ENCODE assay signal across 1 cellular context in genomic region chr1:151146416-151147131, GRCh38.
TF ChIP-seq lines count a peak whose summit lies in the region.

SEMA6C (minus strand) TSS chr1:151146631; CDS start chr1:151142621, 4,010 bp downstream.

TF ChIP-seq in HepG2, 621 proteins besides CTCF, POLR2A, EP300 and RAD21 (continued from another document and continues in another):
- peak; percentile 84; the same call in 1 of the 2 replicates for TF ChIP-seq ZBED4 (CRISPR knock-in tag; IDR thresholded peaks at IDR 0.05; ENCODE audit: borderline replicate concordance)
- no peak for TF ChIP-seq ZSCAN29 (CRISPR knock-in tag; conservative IDR thresholded peaks at IDR 0.05)
- no peak; the same call in 1 of the 2 replicates for TF ChIP-seq ZNF329 (CRISPR knock-in tag; IDR thresholded peaks at IDR 0.05; ENCODE audit: low read depth)
- TF ChIP-seq SPEN (CRISPR knock-in tag; IDR thresholded peaks at IDR 0.05; ENCODE audit: low read depth) = no peak; the same call in 1 of the 2 replicates
- peak; percentile 51; the same call in 1 of the 2 replicates for TF ChIP-seq ZFP41 (CRISPR knock-in tag; IDR thresholded peaks at IDR 0.05; ENCODE audit: borderline replicate concordance)
- TF ChIP-seq FOXO4 (CRISPR knock-in tag; conservative IDR thresholded peaks at IDR 0.05) = no peak
- peak; percentile 55; the same call in 1 of the 2 replicates for TF ChIP-seq HIVEP1 (CRISPR knock-in tag; IDR thresholded peaks at IDR 0.05)
- peak; percentile 52 for TF ChIP-seq SKI (IDR thresholded peaks at IDR 0.05; ENCODE audit: partially characterized antibody)
- TF ChIP-seq TAF15 (IDR thresholded peaks at IDR 0.05; ENCODE audit: low read depth, low read length, poor library complexity, severe bottlenecking) = no peak
- peak; percentile 37 for TF ChIP-seq XRCC5 (optimal IDR thresholded peaks at IDR 0.05; ENCODE audit: low read length)
- TF ChIP-seq FUBP1 (CRISPR knock-in tag; IDR thresholded peaks at IDR 0.05; ENCODE audit: borderline replicate concordance) = no peak
- peak; percentile 78 for TF ChIP-seq ZNF501 (CRISPR knock-in tag; IDR thresholded peaks at IDR 0.05)
- no peak for TF ChIP-seq SNAI1 (CRISPR knock-in tag; IDR thresholded peaks at IDR 0.05; ENCODE audit: borderline replicate concordance)
- TF ChIP-seq ZNF280B (CRISPR knock-in tag; IDR thresholded peaks at IDR 0.05; ENCODE audit: borderline replicate concordance) = no peak; the same call in 1 of the 2 replicates
- no peak for TF ChIP-seq ZNF484 (CRISPR knock-in tag; IDR thresholded peaks at IDR 0.05; ENCODE audit: borderline replicate concordance, low read depth)
- no peak for TF ChIP-seq HDAC6 (IDR thresholded peaks at IDR 0.05; ENCODE audit: low read depth, low read length)
- no peak for TF ChIP-seq MAFG (CRISPR knock-in tag; IDR thresholded peaks at IDR 0.05)
- 0 out of 2 replicates have a peak, but pooled peaks have one; percentile 51 for TF ChIP-seq ZNF430 (CRISPR knock-in tag; IDR thresholded peaks at IDR 0.05)
- TF ChIP-seq TBX3 (IDR thresholded peaks at IDR 0.05; ENCODE audit: borderline replicate concordance) = no peak
- TF ChIP-seq FOXA3 (CRISPR knock-in tag; IDR thresholded peaks at IDR 0.05) = peak; percentile 10; the same call in 1 of the 2 replicates
- peak; percentile 46; the same call in 1 of the 2 replicates for TF ChIP-seq ZNF580 (CRISPR knock-in tag; IDR thresholded peaks at IDR 0.05; ENCODE audit: borderline replicate concordance, low read depth)
- TF ChIP-seq ZNF33B (CRISPR knock-in tag; IDR thresholded peaks at IDR 0.05) = no peak; the same call in 1 of the 2 replicates
- peak; percentile 16 for TF ChIP-seq ZNF883 (CRISPR knock-in tag; IDR thresholded peaks at IDR 0.05; ENCODE audit: not compliant biosample characterization)
- TF ChIP-seq PRDM15 (CRISPR knock-in tag; IDR thresholded peaks at IDR 0.05) = no peak
- no peak for TF ChIP-seq ZBTB44 (CRISPR knock-in tag; IDR thresholded peaks at IDR 0.05)
- TF ChIP-seq ZNF232 (CRISPR knock-in tag; IDR thresholded peaks at IDR 0.05; ENCODE audit: borderline replicate concordance) = no peak
- TF ChIP-seq NFE2L1 (CRISPR knock-in tag; IDR thresholded peaks at IDR 0.05; ENCODE audit: borderline replicate concordance) = no peak
- peak; percentile 23; the same call in 1 of the 2 replicates for TF ChIP-seq ZNF235 (CRISPR knock-in tag; IDR thresholded peaks at IDR 0.05; ENCODE audit: borderline replicate concordance)
- peak; percentile 41; the same call in 1 of the 2 replicates for TF ChIP-seq ZNF280D (CRISPR knock-in tag; IDR thresholded peaks at IDR 0.05)
- peak; percentile 39; the same call in 1 of the 2 replicates for TF ChIP-seq THAP11 (CRISPR knock-in tag; IDR thresholded peaks at IDR 0.05)
- peak; percentile 71; the same call in 1 of the 2 replicates for TF ChIP-seq ZSCAN31 (CRISPR knock-in tag; IDR thresholded peaks at IDR 0.05; ENCODE audit: low read depth)
- peak; percentile 52; the same call in 1 of the 2 replicates for TF ChIP-seq ARID5B (CRISPR knock-in tag; IDR thresholded peaks at IDR 0.05)
- TF ChIP-seq ZNF878 (CRISPR knock-in tag; IDR thresholded peaks at IDR 0.05) = no peak
- TF ChIP-seq SSRP1 (CRISPR knock-in tag; IDR thresholded peaks at IDR 0.05) = no peak
